In the genomic region with DNA sequence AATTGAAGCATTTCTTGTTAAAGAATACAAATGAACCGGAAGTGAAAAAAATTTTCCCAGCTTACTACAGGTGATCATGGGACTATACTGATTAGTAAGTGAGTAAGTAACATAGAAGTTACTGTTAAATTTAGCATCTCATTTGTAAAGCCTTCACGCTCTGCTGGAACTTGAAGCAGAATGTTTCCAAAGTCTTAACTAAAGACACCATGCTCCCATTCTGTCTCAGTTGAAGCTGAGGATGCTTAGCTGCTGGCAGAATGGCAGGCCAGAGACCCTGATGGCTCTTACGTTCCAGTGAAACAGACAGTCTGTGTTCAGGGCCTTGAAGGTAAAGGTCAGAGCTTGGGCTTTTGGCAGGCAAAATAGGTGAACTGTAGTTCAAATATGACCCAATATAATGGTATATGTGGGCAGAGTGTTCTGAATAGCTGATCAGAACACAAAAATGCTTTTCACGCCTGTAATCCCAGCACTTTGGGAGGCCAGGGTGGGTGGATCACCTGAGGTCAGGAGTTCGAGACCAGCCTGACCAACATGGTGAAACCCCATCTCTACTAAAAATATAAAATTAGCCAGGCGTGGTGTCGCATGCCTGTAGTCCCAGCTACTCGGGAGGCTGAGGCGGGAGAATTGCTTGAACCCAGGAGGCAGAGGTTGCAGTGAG, we compare ENCODE assay signal across 8 cellular contexts. TPM values are rescaled to one million over a fixed set of nuclear protein-coding genes. Genes with fewer than 3 reads are reported as not detected.
A peak's percentile ranks its signal among the peaks of the same experiment; 100 is the strongest.
DNase-seq lines count a peak whose midpoint lies in the region; ATAC-seq and TF ChIP-seq lines count a peak whose summit lies in the region.
"Not testable (repeated sequence)": the region's sequence is repeated elsewhere in the genome, so short reads cannot be mapped to it uniquely, and the experiment has no call there.

No MANE protein-coding gene starts in this region.

- H4K20me1 ChIP-seq in DOHH2 (ENCODE audit: control insufficient read depth, insufficient read depth, low read depth, low read length); OCI-LY7 (ENCODE audit: insufficient read depth, low read length): not testable (repeated sequence)

- H3K27me3 ChIP-seq in DOHH2 (ENCODE audit: control insufficient read depth, low read length) = not testable (repeated sequence)

- not testable (repeated sequence) for H3F3A ChIP-seq in DOHH2 (ENCODE audit: control insufficient read depth, insufficient read depth)

- ATAC-seq in GM18868 (IDR thresholded peaks at IDR 0.05; ENCODE audit: unreplicated experiment) = peak; percentile 51
- ATAC-seq in HG02759 (IDR thresholded peaks at IDR 0.05; ENCODE audit: unreplicated experiment) = peak; percentile 51
- peak; percentile 61 for ATAC-seq in HG03354 (IDR thresholded peaks at IDR 0.05; ENCODE audit: poor library complexity, severe bottlenecking, unreplicated experiment)

- intact Hi-C loops in OCI-LY7 (cut with micrococcal nuclease; ENCODE audit: unreplicated experiment) = not testable (repeated sequence)

- not testable (repeated sequence) for H2AFZ ChIP-seq in OCI-LY7 (ENCODE audit: low read length)

- not testable (repeated sequence) for H3K9me2 ChIP-seq in DOHH2 (replicated peaks; ENCODE audit: control insufficient read depth, low read length); OCI-LY7 (ENCODE audit: insufficient read depth, low read length)

- H3K36me3 ChIP-seq in DOHH2 (ENCODE audit: control insufficient read depth, low read length) (peaks cover 38% of the 10 kb centered on the region), OCI-LY7 (ENCODE audit: insufficient read depth, low read length) (peaks cover 59% of the 10 kb centered on the region)

- TSS peak; percentile 9 for BruUV-seq in OCI-LY7 (replicated peaks; lab: Mats Ljungman, UMichigan)

- H3K4me3 ChIP-seq in DOHH2 (ENCODE audit: low read length) (peak overlapping the region; percentile 68), OCI-LY7 (ENCODE audit: low read depth, low read length, poor library complexity, severe bottlenecking) (peak overlapping the region; percentile 49)

- H3K27ac ChIP-seq in DOHH2 (ENCODE audit: low read depth, low read length) (peak overlapping the region; percentile 90), OCI-LY7 (ENCODE audit: low read depth, low read length, poor library complexity, severe bottlenecking) (peak overlapping the region; percentile 83)

- peaks cover 87% of the 10 kb centered on the region for H3K4me1 ChIP-seq in DOHH2 (ENCODE audit: control insufficient read depth, low read length)
- peaks cover 80% of the 10 kb centered on the region for H3K4me1 ChIP-seq in OCI-LY7 (ENCODE audit: insufficient read depth, low read length, poor library complexity, severe bottlenecking)

- H3K4me2 ChIP-seq in DOHH2 (ENCODE audit: low read length) (peak overlapping the region; percentile 88), OCI-LY7 (ENCODE audit: low read length) (peak overlapping the region; percentile 78)

- CTCF ChIA-PET in OCI-LY7 (lab: Charles Lee; ENCODE audit: unreplicated experiment) = interaction anchor here (0.5 to 1.1 kb wide), 3 partner anchors 10 to 315 kb away, joined by 3 to 4 read pairs (median 4); no protein-coding TSS in a partner anchor

- in situ Hi-C loops in GM13976 (cut with MboI; ENCODE audit: low sequenced_read_pairs, unreplicated experiment) = not testable (repeated sequence)

- H3K79me2 ChIP-seq in DOHH2 (ENCODE audit: control insufficient read depth, low read length) = peaks cover 98% of the 10 kb centered on the region
- peaks cover 97% of the 10 kb centered on the region for H3K79me2 ChIP-seq in OCI-LY7 (ENCODE audit: insufficient read depth, low read depth, low read length)

- not testable (repeated sequence) for TF ChIP-seq CTCF in DOHH2 (IDR thresholded peaks at IDR 0.05; ENCODE audit: low read depth, low read length, poor library complexity, severe bottlenecking); GM13976 (IDR thresholded peaks at IDR 0.05; ENCODE audit: borderline replicate concordance, control extremely low read depth, extremely low read depth, insufficient read depth, missing control alignments); GM20000 (IDR thresholded peaks at IDR 0.05; ENCODE audit: extremely low read depth, missing control alignments); OCI-LY7 (conservative IDR thresholded peaks at IDR 0.05; ENCODE audit: low read length)

- POLR2A ChIA-PET in OCI-LY7 (lab: Charles Lee) = interaction anchor here (0.6 to 2.9 kb wide), 9 partner anchors 9 to 943 kb away, joined by 3 to 11 read pairs (median 4); partner anchors contain the start of genes KIF9 and KLHL18

- DNase-seq in GM13976 (ENCODE audit: low spot score) = peak; percentile 44
- DNase-seq in GM20000 (ENCODE audit: low spot score) = peak; percentile 50
- DNase-seq in OCI-LY7 (ENCODE audit: low spot score) = peak; percentile 66
- DNase-seq in mesenteric fat pad (ENCODE audit: low spot score) = peak; percentile 9

- not testable (repeated sequence) for H3K9me3 ChIP-seq in DOHH2 (ENCODE audit: control insufficient read depth, insufficient read depth, low read length); OCI-LY7 (ENCODE audit: low read length)

RNA-seq across cellular contexts. Expression of gene KLHL18, which starts 9.1 kb away (rescaled TPM):
- 11.8 and 13.1 TPM in 2 replicates for total RNA-seq in OCI-LY7 (2014; rRNA removed; shearing (Covaris generic))
- 28.6 and 35.2 TPM in 2 replicates for total RNA-seq in OCI-LY7 (2022)
- total RNA-seq in mesenteric fat pad = 33.7 TPM

RNA-seq across cellular contexts. Expression of gene KIF9, which starts 9.3 kb away (rescaled TPM):
- total RNA-seq in OCI-LY7 (2014; rRNA removed; shearing (Covaris generic)) = 4.7 and 11.7 TPM in 2 replicates
- total RNA-seq in OCI-LY7 (2022) (10.1 and 11.0 TPM in 2 replicates), mesenteric fat pad (4.9 TPM)

Comparison
In these comparisons a context has a peak if more than half of its experiments do, and no peak if none do; other contexts are left out.
1. Peak in every context shown above with its lines: DNase-seq, ATAC-seq, H3K4me3 ChIP-seq and H3K27ac ChIP-seq.
2. DNase-seq: peak in every context shown above with its lines; median percentile 66 in OCI-LY7; 50 in GM20000; 44 in GM13976; 9 in mesenteric fat pad.